Comparison of ENCODE assay signal across 1 cellular context in the genomic region with DNA sequence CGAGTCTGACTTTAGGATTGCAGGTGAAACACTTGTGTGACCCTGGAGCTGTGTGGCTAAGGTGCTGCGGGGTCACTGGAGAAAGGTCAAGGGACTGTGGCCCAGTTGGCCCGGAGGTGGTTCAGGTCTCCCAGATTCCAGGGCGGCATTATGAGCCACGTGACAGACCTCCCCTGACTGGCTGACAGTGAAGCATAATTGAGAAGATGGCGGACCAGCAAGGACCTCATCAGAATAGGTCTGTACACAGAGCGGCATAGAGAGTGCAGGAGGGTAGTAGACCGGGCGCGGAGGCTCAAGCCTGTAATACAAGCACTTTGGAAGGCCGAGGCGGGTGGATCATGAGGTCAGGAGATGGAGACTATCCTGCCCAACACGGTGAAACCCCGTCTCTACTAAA.
TF ChIP-seq lines count a peak whose summit lies in the region.

No MANE protein-coding gene starts in this region.

TF ChIP-seq in GM23338, 12 proteins besides CTCF, POLR2A, EP300 and RAD21:
- TF ChIP-seq REST (IDR thresholded peaks at IDR 0.05; ENCODE audit: unreplicated experiment) (no peak), CREB1 (CRISPR knock-in tag; IDR thresholded peaks at IDR 0.05; ENCODE audit: low read depth) (no peak), EZH2phosphoT487 (IDR thresholded peaks at IDR 0.05; ENCODE audit: unreplicated experiment) (no peak), ETS1 (IDR thresholded peaks at IDR 0.05) (no peak), ZNF114 (CRISPR knock-in tag; IDR thresholded peaks at IDR 0.05) (no peak), ZNF331 (CRISPR knock-in tag; IDR thresholded peaks at IDR 0.05; ENCODE audit: low read depth) (no peak), JUNB (IDR thresholded peaks at IDR 0.05; ENCODE audit: unreplicated experiment) (no peak), EZH2 (IDR thresholded peaks at IDR 0.05; ENCODE audit: low read depth, unreplicated experiment) (no peak)
- TF ChIP-seq, protein P1, sequence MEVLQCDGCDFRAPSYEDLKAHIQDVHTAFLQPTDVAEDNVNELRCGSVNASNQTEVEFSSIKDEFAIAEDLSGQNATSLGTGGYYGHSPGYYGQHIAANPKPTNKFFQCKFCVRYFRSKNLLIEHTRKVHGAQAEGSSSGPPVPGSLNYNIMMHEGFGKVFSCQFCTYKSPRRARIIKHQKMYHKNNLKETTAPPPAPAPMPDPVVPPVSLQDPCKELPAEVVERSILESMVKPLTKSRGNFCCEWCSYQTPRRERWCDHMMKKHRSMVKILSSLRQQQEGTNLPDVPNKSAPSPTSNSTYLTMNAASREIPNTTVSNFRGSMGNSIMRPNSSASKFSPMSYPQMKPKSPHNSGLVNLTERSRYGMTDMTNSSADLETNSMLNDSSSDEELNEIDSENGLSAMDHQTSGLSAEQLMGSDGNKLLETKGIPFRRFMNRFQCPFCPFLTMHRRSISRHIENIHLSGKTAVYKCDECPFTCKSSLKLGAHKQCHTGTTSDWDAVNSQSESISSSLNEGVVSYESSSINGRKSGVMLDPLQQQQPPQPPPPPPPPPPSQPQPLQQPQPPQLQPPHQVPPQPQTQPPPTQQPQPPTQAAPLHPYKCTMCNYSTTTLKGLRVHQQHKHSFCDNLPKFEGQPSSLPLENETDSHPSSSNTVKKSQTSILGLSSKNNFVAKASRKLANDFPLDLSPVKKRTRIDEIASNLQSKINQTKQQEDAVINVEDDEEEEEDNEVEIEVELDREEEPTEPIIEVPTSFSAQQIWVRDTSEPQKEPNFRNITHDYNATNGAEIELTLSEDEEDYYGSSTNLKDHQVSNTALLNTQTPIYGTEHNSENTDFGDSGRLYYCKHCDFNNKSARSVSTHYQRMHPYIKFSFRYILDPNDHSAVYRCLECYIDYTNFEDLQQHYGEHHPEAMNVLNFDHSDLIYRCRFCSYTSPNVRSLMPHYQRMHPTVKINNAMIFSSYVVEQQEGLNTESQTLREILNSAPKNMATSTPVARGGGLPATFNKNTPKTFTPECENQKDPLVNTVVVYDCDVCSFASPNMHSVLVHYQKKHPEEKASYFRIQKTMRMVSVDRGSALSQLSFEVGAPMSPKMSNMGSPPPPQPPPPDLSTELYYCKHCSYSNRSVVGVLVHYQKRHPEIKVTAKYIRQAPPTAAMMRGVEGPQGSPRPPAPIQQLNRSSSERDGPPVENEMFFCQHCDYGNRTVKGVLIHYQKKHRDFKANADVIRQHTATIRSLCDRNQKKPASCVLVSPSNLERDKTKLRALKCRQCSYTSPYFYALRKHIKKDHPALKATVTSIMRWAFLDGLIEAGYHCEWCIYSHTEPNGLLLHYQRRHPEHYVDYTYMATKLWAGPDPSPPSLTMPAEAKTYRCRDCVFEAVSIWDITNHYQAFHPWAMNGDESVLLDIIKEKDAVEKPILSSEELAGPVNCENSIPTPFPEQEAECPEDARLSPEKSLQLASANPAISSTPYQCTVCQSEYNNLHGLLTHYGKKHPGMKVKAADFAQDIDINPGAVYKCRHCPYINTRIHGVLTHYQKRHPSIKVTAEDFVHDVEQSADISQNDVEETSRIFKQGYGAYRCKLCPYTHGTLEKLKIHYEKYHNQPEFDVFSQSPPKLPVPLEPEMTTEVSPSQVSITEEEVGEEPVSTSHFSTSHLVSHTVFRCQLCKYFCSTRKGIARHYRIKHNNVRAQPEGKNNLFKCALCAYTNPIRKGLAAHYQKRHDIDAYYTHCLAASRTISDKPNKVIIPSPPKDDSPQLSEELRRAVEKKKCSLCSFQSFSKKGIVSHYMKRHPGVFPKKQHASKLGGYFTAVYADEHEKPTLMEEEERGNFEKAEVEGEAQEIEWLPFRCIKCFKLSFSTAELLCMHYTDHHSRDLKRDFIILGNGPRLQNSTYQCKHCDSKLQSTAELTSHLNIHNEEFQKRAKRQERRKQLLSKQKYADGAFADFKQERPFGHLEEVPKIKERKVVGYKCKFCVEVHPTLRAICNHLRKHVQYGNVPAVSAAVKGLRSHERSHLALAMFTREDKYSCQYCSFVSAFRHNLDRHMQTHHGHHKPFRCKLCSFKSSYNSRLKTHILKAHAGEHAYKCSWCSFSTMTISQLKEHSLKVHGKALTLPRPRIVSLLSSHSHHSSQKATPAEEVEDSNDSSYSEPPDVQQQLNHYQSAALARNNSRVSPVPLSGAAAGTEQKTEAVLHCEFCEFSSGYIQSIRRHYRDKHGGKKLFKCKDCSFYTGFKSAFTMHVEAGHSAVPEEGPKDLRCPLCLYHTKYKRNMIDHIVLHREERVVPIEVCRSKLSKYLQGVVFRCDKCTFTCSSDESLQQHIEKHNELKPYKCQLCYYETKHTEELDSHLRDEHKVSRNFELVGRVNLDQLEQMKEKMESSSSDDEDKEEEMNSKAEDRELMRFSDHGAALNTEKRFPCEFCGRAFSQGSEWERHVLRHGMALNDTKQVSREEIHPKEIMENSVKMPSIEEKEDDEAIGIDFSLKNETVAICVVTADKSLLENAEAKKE (CRISPR knock-in tag; IDR thresholded peaks at IDR 0.05): no peak
